ENCODE assay signal across 27 cellular contexts in the genomic region with DNA sequence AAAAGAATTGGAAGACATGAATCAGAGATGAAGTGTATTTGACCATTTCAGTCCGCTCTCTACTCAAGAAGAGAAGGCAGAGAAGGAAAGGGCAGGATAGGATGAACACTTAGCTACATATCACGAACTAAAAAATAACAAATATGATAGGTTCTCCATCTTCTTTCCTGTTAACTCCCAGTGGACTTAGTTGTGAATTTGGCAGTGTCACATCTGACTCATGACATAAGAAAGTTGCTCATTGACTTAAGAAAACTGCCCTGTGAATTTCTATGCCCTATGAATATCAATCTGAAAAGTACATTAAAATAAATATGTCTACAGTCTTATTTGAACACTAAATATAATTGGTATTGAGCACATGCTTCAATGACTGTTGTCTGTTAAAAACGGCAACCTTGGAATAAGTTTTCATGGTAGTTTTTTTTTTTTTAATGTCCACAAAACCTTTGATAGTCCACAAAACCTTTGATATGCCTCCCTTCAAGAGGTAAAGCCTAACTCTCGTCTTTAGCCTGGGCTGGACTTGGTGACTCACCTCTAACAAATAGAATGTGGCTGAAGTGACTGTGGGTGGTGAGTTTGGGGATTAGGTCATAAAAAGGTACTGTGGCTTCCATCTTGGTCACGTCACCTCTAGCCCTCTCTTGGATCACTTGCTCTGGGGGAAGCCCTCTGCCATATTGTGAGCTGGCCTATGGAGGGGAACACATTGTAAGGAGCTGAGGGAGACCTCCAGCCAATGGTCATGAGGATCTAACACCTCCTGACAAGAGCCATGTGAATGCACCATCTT.
DNase-seq lines count a peak whose midpoint lies in the region; ATAC-seq, FAIRE-seq and TF ChIP-seq lines count a peak whose summit lies in the region.
"Had no signal": no experiment of that assay in that cellular context is flagged by ENCODE, and none has a peak within 500 bp of the region (broad histone marks: within the 10 kb centered on the region; RNA-seq: fewer than 3 reads in every experiment).

No MANE protein-coding gene starts in this region.

- H3K9me3 Mint-ChIP-seq in H9 (no peaks in the 10 kb centered on the region), Calu3 (ENCODE audit: low read depth, unreplicated experiment) (no peaks in the 10 kb centered on the region)
- H3K9me3 Mint-ChIP-seq: activated CD4-positive, alpha-beta memory T cell treated with anti-CD3 and anti-CD28 coated beads for 36 hours; CD8-positive, alpha-beta T cell; IgD-negative memory B cell; stimulated activated naive CD8-positive, alpha-beta T cell treated with anti-CD3 and anti-CD28 coated beads, Interleukin-15, amount 100 ng/mL, for 72 hours had no signal

- H3K4me1 Mint-ChIP-seq in H9 (peaks cover 41 to 51% of the 10 kb centered on the region in 2 experiments), Calu3 (ENCODE audit: low read depth, unreplicated experiment) (peaks cover 12% of the 10 kb centered on the region)
- H3K4me1 Mint-ChIP-seq: IgD-negative memory B cell; stimulated activated naive CD8-positive, alpha-beta T cell treated with anti-CD3 and anti-CD28 coated beads, Interleukin-15, amount 100 ng/mL, for 72 hours had no signal

- H3K4ac ChIP-seq in H9 (ENCODE audit: low read depth, low read length): no peak overlapping the region

- H4K20me1 ChIP-seq in H9 (ENCODE audit: control insufficient read depth, insufficient read depth, insufficient read length): no peaks in the 10 kb centered on the region

- no peak overlapping the region for H4K5ac ChIP-seq in H9 (ENCODE audit: insufficient read length, low read depth, low read length)

- no peak overlapping the region for H4K8ac ChIP-seq in H9 (replicated peaks; ENCODE audit: insufficient read length, low read depth, low read length)

- no peak overlapping the region for H3K4me3 Mint-ChIP-seq in H9
- H3K4me3 Mint-ChIP-seq in Calu3 (ENCODE audit: low read depth, unreplicated experiment): no peak overlapping the region
- H3K4me3 Mint-ChIP-seq: activated CD4-positive, alpha-beta memory T cell treated with anti-CD3 and anti-CD28 coated beads for 36 hours; CD8-positive, alpha-beta T cell; IgD-negative memory B cell; stimulated activated naive CD8-positive, alpha-beta T cell treated with anti-CD3 and anti-CD28 coated beads, Interleukin-15, amount 100 ng/mL, for 72 hours had no signal

- H3K9me3 ChIP-seq in H9 (ENCODE audit: control insufficient read depth, low read depth, low read length) (no peaks in the 10 kb centered on the region), pancreas (no peaks in the 10 kb centered on the region)
- H3K9me3 ChIP-seq: tibial nerve had no signal

- no peak for ATAC-seq in pancreas
- ATAC-seq: CD8-positive, alpha-beta T cell; stimulated activated naive CD8-positive, alpha-beta T cell treated with anti-CD3 and anti-CD28 coated beads, Interleukin-15, amount 100 ng/mL, for 72 hours had no signal

- no peak overlapping the region for H2BK5ac ChIP-seq in H9 (ENCODE audit: insufficient read length, low read length)

- no peak overlapping the region for H2BK12ac ChIP-seq in H9 (ENCODE audit: insufficient read length, low read depth, low read length)

- H2AK5ac ChIP-seq in H9 (ENCODE audit: insufficient read length, low read length): no peak overlapping the region

- peaks cover 3 to 17% (median 12%) of the 10 kb centered on the region in 3 experiments for H3K36me3 Mint-ChIP-seq in H9 (ENCODE audit: insufficient read depth in 1 of 3, low read depth in 3 of 3)
- no peaks in the 10 kb centered on the region for H3K36me3 Mint-ChIP-seq in Calu3 (ENCODE audit: insufficient read depth, unreplicated experiment)
- H3K36me3 Mint-ChIP-seq: activated CD4-positive, alpha-beta memory T cell treated with anti-CD3 and anti-CD28 coated beads for 36 hours; CD8-positive, alpha-beta T cell; IgD-negative memory B cell had no signal

- H3K27ac Mint-ChIP-seq in H9 (peak overlapping the region; percentile 46 to 77 (median 72); a peak in 3 of 7 replicates), Calu3 (ENCODE audit: unreplicated experiment) (no peak overlapping the region)
- H3K27ac Mint-ChIP-seq: activated CD4-positive, alpha-beta memory T cell treated with anti-CD3 and anti-CD28 coated beads for 36 hours; CD8-positive, alpha-beta T cell; IgD-negative memory B cell; stimulated activated naive CD8-positive, alpha-beta T cell treated with anti-CD3 and anti-CD28 coated beads, Interleukin-15, amount 100 ng/mL, for 72 hours had no signal

- no peak for TF ChIP-seq POLR2A in erythroblast (IDR thresholded peaks at IDR 0.05; ENCODE audit: low read length)

- no peaks in the 10 kb centered on the region for H3K27me3 ChIP-seq in H9 (ENCODE audit: insufficient read depth, low read length)
- H3K27me3 ChIP-seq in pancreas: peaks cover 0 to 4% (median 0%) of the 10 kb centered on the region in 4 donors
- H3K27me3 ChIP-seq: tibial nerve had no signal

- H2BK120ac ChIP-seq in H9 (ENCODE audit: low read depth, low read length, poor library complexity, severe bottlenecking): no peak overlapping the region

- no peak overlapping the region for H3K56ac ChIP-seq in H9 (ENCODE audit: insufficient read length, low read depth, low read length)

- H3K4me1 ChIP-seq in H9 (ENCODE audit: insufficient read depth, low read length) (peaks cover 19% of the 10 kb centered on the region), pancreas (no peaks in the 10 kb centered on the region)
- H3K4me1 ChIP-seq: tibial nerve had no signal

- no peak overlapping the region; the same call in 1 of the 2 replicates for H3K14ac ChIP-seq in H9 (ENCODE audit: insufficient read depth, low read length)

- no CpG with 5 or more reads among the region's 5 CpGs for WGBS in H9 (ENCODE audit: extremely low coverage, insufficient read length, low lambda C conversion rate)
- 68 to 71% methylated on average over 5 of the region's 5 CpGs for WGBS in pancreas, 2 donors

- no peak overlapping the region for H3K4me3 ChIP-seq in epithelial cell of esophagus (ENCODE audit: low read length)
- no peak overlapping the region for H3K4me3 ChIP-seq in pancreas
- H3K4me3 ChIP-seq in coronary artery: no peak overlapping the region
- H3K4me3 ChIP-seq: dorsolateral prefrontal cortex, tibial nerve had no signal

- H2BK20ac ChIP-seq in H9 (ENCODE audit: low read depth, low read length, poor library complexity, severe bottlenecking): no peak overlapping the region

- H3K27ac ChIP-seq in H9 (ENCODE audit: insufficient read length, low read depth, low read length): peak overlapping the region; percentile 26
- no peak overlapping the region for H3K27ac ChIP-seq in pancreas
- no peak overlapping the region for H3K27ac ChIP-seq in coronary artery
- H3K27ac ChIP-seq: dorsolateral prefrontal cortex, epithelial cell of prostate, tibial nerve had no signal

- H3K79me2 ChIP-seq in H9 (ENCODE audit: insufficient read depth, low read length): no peaks in the 10 kb centered on the region

- H3K23ac ChIP-seq in H9 (ENCODE audit: insufficient read length, low read depth, low read length): no peak overlapping the region

- no peaks in the 10 kb centered on the region for H3K23me2 ChIP-seq in H9 (ENCODE audit: insufficient read length, low read depth, low read length, poor library complexity, severe bottlenecking)

- no peak overlapping the region for H3T11ph ChIP-seq in H9 (ENCODE audit: low read length)

- no peaks in the 10 kb centered on the region for H3K36me3 ChIP-seq in pancreas
- H3K36me3 ChIP-seq: tibial nerve had no signal

- BruUV-seq in Calu3 (replicated peaks; lab: Mats Ljungman, UMichigan): no TSS peak

- no peaks in the 10 kb centered on the region for H3K27me3 Mint-ChIP-seq in H9 (ENCODE audit: low read depth)
- H3K27me3 Mint-ChIP-seq in Calu3 (ENCODE audit: unreplicated experiment): no peaks in the 10 kb centered on the region
- H3K27me3 Mint-ChIP-seq: activated CD4-positive, alpha-beta memory T cell treated with anti-CD3 and anti-CD28 coated beads for 36 hours; stimulated activated naive CD8-positive, alpha-beta T cell treated with anti-CD3 and anti-CD28 coated beads, Interleukin-15, amount 100 ng/mL, for 72 hours had no signal

- no peak overlapping the region for H4K91ac ChIP-seq in H9 (ENCODE audit: insufficient read length, low read depth, low read length)

- no peak overlapping the region for H2AFZ ChIP-seq in H9 (ENCODE audit: low read length)

- no peaks in the 10 kb centered on the region for H3K79me1 ChIP-seq in H9 (ENCODE audit: insufficient read depth, low read depth, low read length, poor library complexity, severe bottlenecking)

- no peak overlapping the region for H2BK15ac ChIP-seq in H9 (ENCODE audit: low read depth, low read length)

- H3K4me2 ChIP-seq in H9 (ENCODE audit: insufficient read depth, insufficient read length, low read length): no peak overlapping the region

- peak; percentile 74 for FAIRE-seq in RCC 7860 (lab: Jason Lieb, UNC)
- peak; percentile 49 for FAIRE-seq in pancreas (lab: Jason Lieb, UNC)

- intact Hi-C loops in pancreas (cut with DNase I) (no loop called here), Calu3 (cut with micrococcal nuclease; ENCODE audit: unreplicated experiment) (no loop called here)

- no peak overlapping the region for H3K9ac ChIP-seq in H9 (ENCODE audit: extremely low read depth, insufficient read length, low read length)

- DNase-seq in H9 (no peak), RCC 7860 (ENCODE audit: low spot score) (peak; percentile 17), epithelial cell of esophagus (ENCODE audit: low read depth) (peak; percentile 15), pancreas (no peak), NCI-H524 (lab: John Stamatoyannopoulos, UW) (no peak), erythroblast (lab: John Stamatoyannopoulos, UW) (no peak), coronary artery (ENCODE audit: low spot score) (no peak), Calu3 (no peak)
- DNase-seq: activated CD4-positive, alpha-beta memory T cell treated with anti-CD3 and anti-CD28 coated beads for 36 hours; activated CD4-positive, CD25-positive, alpha-beta regulatory T cell; activated naive CD4-positive, alpha-beta T cell treated with Interleukin-2 at 50 U/mL for 16 hours; activated T-cell treated with anti-CD3 and anti-CD28 coated beads for 4 hours; amniotic stem cell; caudate nucleus; CD8-positive, alpha-beta T cell; DMS153; dorsolateral prefrontal cortex; kidney glomerular epithelial cell; MM.1S; NCI-H1417 treated with DMSO at 0.1 percent for 48 hours; NCI-H524 treated with DMSO at 0.1 percent for 48 hours; retina; stimulated activated naive CD8-positive, alpha-beta T cell treated with anti-CD3 and anti-CD28 coated beads, Interleukin-15, amount 100 ng/mL, for 72 hours; T-helper 9 cell had no signal

- TF ChIP-seq CTCF in H9 (conservative IDR thresholded peaks at IDR 0.05) (no peak), epithelial cell of esophagus (IDR thresholded peaks at IDR 0.05; ENCODE audit: insufficient read depth, low read depth, low read length, missing control alignments) (no peak), pancreas (IDR thresholded peaks at IDR 0.05) (no peak), coronary artery (IDR thresholded peaks at IDR 0.05) (no peak), Calu3 (IDR thresholded peaks at IDR 0.05; ENCODE audit: unreplicated experiment) (no peak)

- H3K18ac ChIP-seq in H9 (ENCODE audit: insufficient read length, low read depth, low read length): no peak overlapping the region

- CTCF ChIA-PET in Calu3 (lab: Charles Lee): no interaction called here

Comparison
In these comparisons a context has a peak if more than half of its experiments do, and no peak if none do; other contexts are left out.
1. DNase-seq: peak in RCC 7860 (single experiment) and epithelial cell of esophagus (single experiment); none in H9 (single experiment), pancreas (0 of 6), NCI-H524 (0 of 2), erythroblast (0 of 2), coronary artery (single experiment) and Calu3 (single experiment).